In genomic region chr10:111148440-111148839, GRCh38 we compare ENCODE assay signal across 2 cellular contexts.
TF ChIP-seq lines count a peak whose summit lies in the region.

No MANE protein-coding gene starts in this region.

TF ChIP-seq in GM23338, 12 proteins besides CTCF, POLR2A, EP300 and RAD21:
- TF ChIP-seq EZH2 (IDR thresholded peaks at IDR 0.05; ENCODE audit: low read depth, unreplicated experiment) (no peak), REST (IDR thresholded peaks at IDR 0.05; ENCODE audit: unreplicated experiment) (no peak), STAT1 (IDR thresholded peaks at IDR 0.05; ENCODE audit: unreplicated experiment) (no peak), ZNF462 (CRISPR knock-in tag; IDR thresholded peaks at IDR 0.05) (no peak), CREB1 (CRISPR knock-in tag; IDR thresholded peaks at IDR 0.05; ENCODE audit: low read depth) (no peak), ZNF331 (CRISPR knock-in tag; IDR thresholded peaks at IDR 0.05; ENCODE audit: low read depth) (no peak), JUNB (IDR thresholded peaks at IDR 0.05; ENCODE audit: unreplicated experiment) (no peak), ZNF114 (CRISPR knock-in tag; IDR thresholded peaks at IDR 0.05) (no peak)

TF ChIP-seq in H1, 55 proteins besides CTCF, POLR2A, EP300 and RAD21:
- no peak for TF ChIP-seq KDM4A (IDR thresholded peaks at IDR 0.05; ENCODE audit: low read depth, low read length, severe bottlenecking)
- TF ChIP-seq KDM1A (IDR thresholded peaks at IDR 0.05; ENCODE audit: borderline replicate concordance, low read length): no peak
